32 cellular contexts compared by ENCODE assay signal in the genomic region with DNA sequence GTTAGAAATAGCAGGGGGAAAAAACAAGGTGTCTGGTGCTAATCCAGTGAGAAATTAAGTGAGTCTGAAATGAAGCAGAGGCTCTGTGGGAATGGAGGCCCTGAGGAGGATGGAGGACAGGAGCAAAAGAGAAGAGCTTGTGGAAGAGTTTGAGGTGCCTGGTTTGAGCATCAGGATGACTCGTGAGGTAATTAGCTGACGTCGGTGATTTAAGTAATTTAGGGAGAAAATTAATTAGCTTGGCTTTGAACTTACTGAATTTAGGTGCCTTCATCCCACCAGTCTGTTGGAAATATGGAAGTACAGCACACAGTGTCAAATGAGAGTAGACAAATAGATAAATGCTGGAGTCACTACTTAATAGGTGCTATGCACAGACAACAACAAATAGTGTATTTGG.
"Had no signal": no experiment of that assay in that cellular context is flagged by ENCODE, and none has a peak within 500 bp of the region (broad histone marks: within the 10 kb centered on the region; RNA-seq: fewer than 3 reads in every experiment).

No MANE protein-coding gene starts in this region.

- H3K27ac Mint-ChIP-seq: activated B cell treated with CpG ODN at 0.5 μM for 24 hours; activated CD8-positive, alpha-beta T cell treated with anti-CD3 and anti-CD28 coated beads for 36 hours; activated naive CD8-positive, alpha-beta T cell; activated T-helper 17 cell treated with anti-CD3 and anti-CD28 coated beads, Interleukin-2, amount 50 U/mL, for 72 hours; T-helper 17 cell; T-helper 2 cell treated with Interferon-gamma antibody and Interleukin-4, amounts not matched to agents 5 μg/mL and 100 μg/mL, for 36 hours had no signal

- DNase-seq: activated B cell treated with CpG ODN at 0.5 μM for 24 hours; activated CD4-positive, alpha-beta T cell treated with anti-CD3 and anti-CD28 coated beads for 48 hours; activated CD4-positive, alpha-beta T cell treated with anti-CD3 and anti-CD28 coated beads, Interleukin-2, amount 50 U/mL, for 1 hour; activated CD4-positive, alpha-beta T cell treated with anti-CD3 and anti-CD28 coated beads, Interleukin-2, amount 50 U/mL, for 48 hours; activated CD8-positive, alpha-beta memory T cell treated with anti-CD3 and anti-CD28 coated beads for 24 hours; activated CD8-positive, alpha-beta T cell treated with anti-CD3 and anti-CD28 coated beads for 36 hours; activated effector memory CD4-positive, alpha-beta T cell treated with Interleukin-2 at 50 U/mL for 16 hours; activated gamma-delta T cell treated with Interleukin-2 at 50 U/mL for 16 hours; activated naive CD4-positive, alpha-beta T cell treated with anti-CD3 and anti-CD28 coated beads, Interleukin-2, amount 50 U/mL, for 16 hours; activated naive CD4-positive, alpha-beta T cell treated with Interleukin-2 at 50 U/mL for 16 hours; activated T-cell treated with anti-CD3 and anti-CD28 coated beads, Interleukin-2, amount 50 U/mL, for 4 hours; amniotic stem cell; anterior cingulate cortex; body of pancreas; central memory CD4-positive, alpha-beta T cell; cerebellar nuclear complex; colonic mucosa; effector CD8-positive, alpha-beta T cell; esophagus squamous epithelium; foreskin melanocyte; heart right ventricle; T-helper 17 cell; T1000; WERI-Rb-1 had no signal

- H3K36me3 ChIP-seq: breast epithelium, cardiac muscle cell, colonic mucosa, esophagus squamous epithelium, gastroesophageal sphincter, heart right ventricle, WERI-Rb-1 had no signal

- H3K36me3 Mint-ChIP-seq: activated naive CD8-positive, alpha-beta T cell had no signal

- H3K4me1 Mint-ChIP-seq: activated B cell treated with CpG ODN at 0.5 μM for 24 hours; activated T-helper 17 cell treated with anti-CD3 and anti-CD28 coated beads, Interleukin-2, amount 50 U/mL, for 72 hours; T-helper 17 cell had no signal

- ATAC-seq: activated CD4-positive, CD25-positive, alpha-beta regulatory T cell treated with anti-CD3 and anti-CD28 coated beads, Interleukin-2, amount 50 U/mL, for 24 hours; activated CD8-positive, alpha-beta T cell treated with anti-CD3 and anti-CD28 coated beads for 36 hours; activated T-cell treated with anti-CD3 and anti-CD28 coated beads, Interleukin-2, amount 50 U/mL, for 4 hours; activated T-helper 17 cell treated with anti-CD3 and anti-CD28 coated beads, Interleukin-2, amount 50 U/mL, for 72 hours; body of pancreas; gastroesophageal sphincter; heart right ventricle; T-helper 17 cell had no signal

- H3K27me3 Mint-ChIP-seq: activated B cell treated with CpG ODN at 0.5 μM for 24 hours; activated CD8-positive, alpha-beta T cell treated with anti-CD3 and anti-CD28 coated beads for 36 hours; activated naive CD8-positive, alpha-beta T cell; activated T-helper 17 cell treated with anti-CD3 and anti-CD28 coated beads, Interleukin-2, amount 50 U/mL, for 72 hours; T-helper 17 cell had no signal

- H3K4me3 Mint-ChIP-seq: activated B cell treated with CpG ODN at 0.5 μM for 24 hours; activated CD8-positive, alpha-beta T cell treated with anti-CD3 and anti-CD28 coated beads for 36 hours; activated naive CD8-positive, alpha-beta T cell; activated T-cell treated with anti-CD3 and anti-CD28 coated beads, Interleukin-2, amount 50 U/mL, for 4 hours; activated T-helper 17 cell treated with anti-CD3 and anti-CD28 coated beads, Interleukin-2, amount 50 U/mL, for 72 hours; T-helper 17 cell; T-helper 2 cell treated with Interferon-gamma antibody and Interleukin-4, amounts not matched to agents 5 μg/mL and 100 μg/mL, for 36 hours had no signal

- H3K9me3 Mint-ChIP-seq: activated CD8-positive, alpha-beta T cell treated with anti-CD3 and anti-CD28 coated beads for 36 hours; activated T-cell treated with anti-CD3 and anti-CD28 coated beads, Interleukin-2, amount 50 U/mL, for 4 hours had no signal

- H3K4me1 ChIP-seq: body of pancreas, breast epithelium, colonic mucosa, esophagus squamous epithelium, gastroesophageal sphincter had no signal

- H3K27me3 ChIP-seq: body of pancreas, breast epithelium, cardiac muscle cell, colonic mucosa, esophagus squamous epithelium, gastroesophageal sphincter, heart right ventricle had no signal

- H3K9me3 ChIP-seq: body of pancreas, colonic mucosa, esophagus squamous epithelium, gastroesophageal sphincter had no signal

- H3K27ac ChIP-seq: body of pancreas, breast epithelium, cardiac muscle cell, colonic mucosa, epithelial cell of prostate, esophagus squamous epithelium, gastroesophageal sphincter, heart right ventricle, WERI-Rb-1 had no signal

- H3K4me3 ChIP-seq: body of pancreas, breast epithelium, cardiac muscle cell, colonic mucosa, esophagus squamous epithelium, gastroesophageal sphincter, heart right ventricle had no signal
